ENCODE assay signal across 11 cellular contexts in genomic region chr1:227191607-227192006, GRCh38.
DNase-seq lines count a peak whose midpoint lies in the region; ATAC-seq, FAIRE-seq and TF ChIP-seq lines count a peak whose summit lies in the region.
"Had no signal": no experiment of that assay in that cellular context is flagged by ENCODE, and none has a peak within 500 bp of the region (broad histone marks: within the 10 kb centered on the region; RNA-seq: fewer than 3 reads in every experiment).

No MANE protein-coding gene starts in this region.

- DNase-seq in stimulated activated CD4-positive, alpha-beta T cell treated with anti-CD3 and anti-CD28 coated beads, Interleukin-2, amount 100 ng/mL, for 24 hours, result no peak
- DNase-seq in islet precursor cell, result no peak
- DNase-seq in activated T-cell treated with anti-CD3 and anti-CD28 coated beads, Interleukin-2, amount 50 U/mL, for 1 hour, result no peak
- no peak for DNase-seq in left lung
- DNase-seq: SK-N-SH had no signal

- H3K27ac ChIP-seq in left lung, result no peak overlapping the region
- H3K27ac ChIP-seq: adrenal gland, coronary artery had no signal

- no peaks in the 10 kb centered on the region for H3K27me3 ChIP-seq in left lung
- H3K27me3 ChIP-seq: adrenal gland had no signal

- TF ChIP-seq CTCF in left lung (IDR thresholded peaks at IDR 0.05), result no peak

- intact Hi-C loops in left lung (cut with DNase I), result no loop called here

- no peak overlapping the region for H3K4me3 ChIP-seq in left lung
- H3K4me3 ChIP-seq: adrenal gland, coronary artery had no signal

- peak; percentile 38 for FAIRE-seq in islet of Langerhans (lab: Jason Lieb, UNC)

- H3K4me1 ChIP-seq in left lung, result no peaks in the 10 kb centered on the region
- H3K4me1 ChIP-seq: adrenal gland had no signal

- peaks cover 0 to 7% of the 10 kb centered on the region in 2 donors for H3K36me3 ChIP-seq in left lung
- H3K36me3 ChIP-seq: adrenal gland had no signal

- H3K9me3 ChIP-seq in left lung, result no peaks in the 10 kb centered on the region
- H3K9me3 ChIP-seq: adrenal gland, SK-N-SH had no signal

- ATAC-seq in GM19025 (IDR thresholded peaks at IDR 0.05; ENCODE audit: low read depth, unreplicated experiment), result peak; percentile 64
- peak; percentile 79 for ATAC-seq in GM21723 (IDR thresholded peaks at IDR 0.05; ENCODE audit: unreplicated experiment)
- peak; percentile 76 for ATAC-seq in HG03342 (IDR thresholded peaks at IDR 0.05; ENCODE audit: unreplicated experiment)
- no peak for ATAC-seq in left lung
